In the genomic region with DNA sequence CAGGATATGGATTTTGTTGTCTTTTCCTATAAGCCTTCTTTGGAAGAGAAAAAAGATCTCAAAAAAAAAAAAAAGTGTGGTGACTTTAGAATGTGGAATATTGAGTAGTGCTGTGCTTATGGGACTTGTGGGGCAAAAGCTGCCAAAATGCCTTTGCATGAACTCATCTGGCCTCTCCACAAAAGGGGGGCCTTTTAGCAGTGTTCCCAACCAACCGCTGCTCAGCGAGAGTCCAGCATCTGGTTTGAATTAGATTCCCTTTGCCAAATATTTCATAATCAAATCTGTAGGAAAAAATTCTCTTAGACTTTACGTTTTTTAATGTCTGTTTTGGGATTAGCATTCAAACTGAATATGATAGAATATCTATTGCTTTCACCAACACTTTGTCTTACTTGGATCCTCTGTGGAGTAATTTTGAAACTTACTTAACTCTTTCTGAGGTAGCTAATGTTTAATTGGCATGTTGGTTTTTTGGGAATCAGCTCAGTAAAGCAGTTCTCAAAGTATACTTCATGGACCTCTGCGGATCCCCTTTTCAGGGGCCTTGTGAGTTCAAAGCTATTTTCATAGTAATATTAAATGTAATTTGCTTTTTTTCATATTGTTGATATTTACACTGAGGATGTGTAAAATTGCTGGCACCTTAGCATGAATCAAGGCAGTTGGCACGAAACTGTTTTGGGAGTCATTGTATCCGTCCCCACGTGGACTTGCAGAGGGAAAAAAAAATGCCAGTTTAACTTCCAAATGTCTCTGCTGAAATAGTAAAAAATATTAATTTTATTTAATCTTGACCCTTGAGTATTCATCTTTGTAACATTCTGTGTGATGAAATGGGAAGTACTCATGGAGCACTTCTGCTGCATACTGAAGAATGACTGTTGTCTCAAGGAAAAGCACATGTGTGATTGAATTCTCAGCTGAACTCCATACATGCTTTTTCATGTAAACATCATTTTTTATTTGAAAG, we compare ENCODE assay signal across 12 cellular contexts. TPM values are rescaled to one million over a fixed set of nuclear protein-coding genes. Genes with fewer than 3 reads are reported as not detected.
DNase-seq lines count a peak whose midpoint lies in the region; ATAC-seq and TF ChIP-seq lines count a peak whose summit lies in the region.
"Had no signal": no experiment of that assay in that cellular context is flagged by ENCODE, and none has a peak within 500 bp of the region (broad histone marks: within the 10 kb centered on the region; RNA-seq: fewer than 3 reads in every experiment).

No MANE protein-coding gene starts in this region.

- no peak for TF ChIP-seq EP300 in sigmoid colon (IDR thresholded peaks at IDR 0.05)

- no peak overlapping the region for H2BK12ac ChIP-seq in trophoblast cell (ENCODE audit: low read length)

- POLR2A ChIA-PET in BJ (lab: Charles Lee): no interaction called here

- no peak overlapping the region for H4K91ac ChIP-seq in trophoblast cell (ENCODE audit: low read depth, low read length)

- H3K18ac ChIP-seq in trophoblast cell (ENCODE audit: low read length): no peak overlapping the region

- H4K12ac ChIP-seq in trophoblast cell (ENCODE audit: low read depth, low read length): no peak overlapping the region

- H3K79me2 ChIP-seq in trophoblast cell (ENCODE audit: control insufficient read depth, insufficient read depth, low read length, poor library complexity): no peaks in the 10 kb centered on the region

- TF ChIP-seq CTCF in BJ (IDR thresholded peaks at IDR 0.05; ENCODE audit: insufficient read depth, low read depth, low read length) (no peak), WI38 (IDR thresholded peaks at IDR 0.05; ENCODE audit: low read depth, low read length) (no peak), sigmoid colon (IDR thresholded peaks at IDR 0.05) (no peak)

- H3K9me3 ChIP-seq in sigmoid colon (no peaks in the 10 kb centered on the region), trophoblast cell (ENCODE audit: insufficient read depth, low read depth, low read length) (no peaks in the 10 kb centered on the region)

- no peak overlapping the region for H2AFZ ChIP-seq in trophoblast cell (ENCODE audit: insufficient read depth, low read length, poor library complexity)

- 72 to 89% methylated on average over 7 of the region's 7 CpGs for WGBS in sigmoid colon, 2 donors
- WGBS in trophoblast cell (ENCODE audit: extremely low coverage, insufficient coverage, insufficient read length): no CpG with 5 or more reads among the region's 7 CpGs

- H3K4me3 ChIP-seq in BJ (ENCODE audit: low read depth, low read length): peak overlapping the region; percentile 11; the same call in 1 of the 2 replicates
- H3K4me3 ChIP-seq in WI38 (ENCODE audit: low read depth, low read length): 0 out of 2 replicates have a peak overlapping the region, but pooled peaks have one; percentile 23
- no peak overlapping the region for H3K4me3 ChIP-seq in sigmoid colon
- H3K4me3 ChIP-seq in trophoblast cell (ENCODE audit: low read depth, low read length): no peak overlapping the region

- intact Hi-C loops in Right ventricle myocardium superior (cut with DNase I) (no loop called here), sigmoid colon (cut with DNase I) (no loop called here)

- no peak overlapping the region for H2AK5ac ChIP-seq in trophoblast cell (ENCODE audit: low read length)

- H2BK5ac ChIP-seq in trophoblast cell (ENCODE audit: low read depth, low read length, poor library complexity): no peak overlapping the region

- no peak overlapping the region for H3K4ac ChIP-seq in trophoblast cell (ENCODE audit: low read depth, low read length)

- DNase-seq in BJ (ENCODE audit: low read depth) (peak; percentile 87), Right ventricle myocardium superior (peak; percentile 70), sigmoid colon (peak; percentile 90), trophoblast cell (no peak), NCI-H748 (lab: John Stamatoyannopoulos, UW; ENCODE audit: unreplicated experiment) (no peak), HuH-7.5 (ENCODE audit: low spot score) (no peak), NCI-H1105 treated with DMSO at 0.1 percent for 48 hours (lab: John Stamatoyannopoulos, UW) (no peak)
- DNase-seq: activated CD8-positive, alpha-beta T cell treated with anti-CD3 and anti-CD28 coated beads, Interleukin-2, amount 10 ng/mL, durations not matched to agents 7 days and 5 days; activated naive CD8-positive, alpha-beta T cell treated with anti-CD3 and anti-CD28 coated beads, Interleukin-2, amount 50 U/mL, for 24 hours; mesendoderm; NCI-H226 had no signal

- no peaks in the 10 kb centered on the region for H3K79me1 ChIP-seq in trophoblast cell (ENCODE audit: low read length)

- CTCF ChIA-PET in BJ (lab: Yijun Ruan, JAX): interaction anchor here (0.6 to 2.1 kb wide), 4 partner anchors 10 to 126 kb away, joined by 3 to 13 read pairs (median 4); no protein-coding TSS in a partner anchor

- no peak overlapping the region for H2BK120ac ChIP-seq in trophoblast cell (ENCODE audit: insufficient read depth, low read length, poor library complexity)

- no peak overlapping the region for H3K23ac ChIP-seq in trophoblast cell (ENCODE audit: low read length)

- H3K27ac ChIP-seq in sigmoid colon (peak overlapping the region; percentile 30 to 63 (median 56)), trophoblast cell (ENCODE audit: low read depth, low read length) (no peak overlapping the region)

- TF ChIP-seq POLR2A in sigmoid colon (IDR thresholded peaks at IDR 0.05): no peak

- H3K36me3 ChIP-seq in BJ (ENCODE audit: control insufficient read depth, insufficient read depth, low read length) (no peaks in the 10 kb centered on the region), sigmoid colon (peaks cover 0 to 16% (median 0%) of the 10 kb centered on the region in 4 donors), trophoblast cell (ENCODE audit: control insufficient read depth in 1 of 2, insufficient read depth in 2 of 2, low read length in 2 of 2) (peaks cover 0 to 2% of the 10 kb centered on the region in 2 experiments)

- H4K8ac ChIP-seq in trophoblast cell (ENCODE audit: low read depth, low read length): no peak overlapping the region

- H3K27me3 ChIP-seq in BJ (ENCODE audit: control insufficient read depth, insufficient read depth, low read length) (no peaks in the 10 kb centered on the region), sigmoid colon (no peaks in the 10 kb centered on the region), trophoblast cell (ENCODE audit: insufficient read depth, low read length) (no peaks in the 10 kb centered on the region)

- no peak overlapping the region for H3K4me2 ChIP-seq in trophoblast cell (ENCODE audit: low read length)

- H3K9ac ChIP-seq in trophoblast cell (ENCODE audit: low read length): no peak overlapping the region

- peak; percentile 98 for ATAC-seq in Right ventricle myocardium superior (ENCODE audit: poor library complexity)
- ATAC-seq: activated CD8-positive, alpha-beta T cell treated with anti-CD3 and anti-CD28 coated beads, Interleukin-2, amount 10 ng/mL, durations not matched to agents 7 days and 5 days; activated naive CD8-positive, alpha-beta T cell treated with anti-CD3 and anti-CD28 coated beads, Interleukin-2, amount 50 U/mL, for 24 hours had no signal

- no peak overlapping the region for H3K14ac ChIP-seq in trophoblast cell (ENCODE audit: low read length)

- H3K4me1 ChIP-seq in sigmoid colon: peaks cover 0 to 29% (median 26%) of the 10 kb centered on the region in 4 donors
- H3K4me1 ChIP-seq in trophoblast cell (ENCODE audit: control insufficient read depth in 1 of 2, insufficient read depth in 2 of 2, low read length in 2 of 2): no peaks in the 10 kb centered on the region

RNA-seq across cellular contexts. Expression of a gene that starts 34.7 kb away (rescaled TPM):
- polyA plus RNA-seq in BJ (2011; rRNA removed) (14.5 and 19.4 TPM in 2 replicates), sigmoid colon (10 to 100 TPM; 25.8 to 31.7 (median 29.3) TPM)
- polyA minus RNA-seq in BJ (2011; rRNA and poly(A)+ RNA removed): 24.5 and 25.1 TPM in 2 replicates
- total RNA-seq in Right ventricle myocardium superior (28.6 TPM), sigmoid colon (10 to 100 TPM; 31.7 to 39.3 (median 34.8) TPM)
- 24.7 and 25.2 TPM in 2 replicates for polyA plus RNA-seq in trophoblast cell (2013)

RNA-seq across cellular contexts. Expression of a gene that starts 54.0 kb away (rescaled TPM):
- polyA plus RNA-seq in BJ (2011; rRNA removed) (4.0 and 6.4 TPM in 2 replicates), sigmoid colon (10 to 100 TPM in 1 of 3 donors, 1 to 10 TPM in 1, not detected in 1; 6.5 to 14.7 TPM)
- polyA minus RNA-seq in BJ (2011; rRNA and poly(A)+ RNA removed): 1.9 TPM in 2 replicates
- total RNA-seq in Right ventricle myocardium superior (5.6 TPM), sigmoid colon (10 to 100 TPM in 2 of 4 donors, 1 to 10 TPM in 2; 8.6 to 18.6 (median 10.5) TPM)
- polyA plus RNA-seq in trophoblast cell (2013): 9.9 and 10.6 TPM in 2 replicates

Comparison
In these comparisons a context has a peak if more than half of its experiments do, and no peak if none do; other contexts are left out.
1. DNase-seq: peak in BJ (single experiment), Right ventricle myocardium superior (single experiment) and sigmoid colon (single experiment); none in trophoblast cell (0 of 2), NCI-H748 (single experiment), HuH-7.5 (single experiment) and NCI-H1105 treated with DMSO at 0.1 percent for 48 hours (single experiment).
2. H3K4me3 ChIP-seq: peak in BJ (single experiment) and WI38 (single experiment); none in sigmoid colon (0 of 4) and trophoblast cell (single experiment).